In the genomic region with DNA sequence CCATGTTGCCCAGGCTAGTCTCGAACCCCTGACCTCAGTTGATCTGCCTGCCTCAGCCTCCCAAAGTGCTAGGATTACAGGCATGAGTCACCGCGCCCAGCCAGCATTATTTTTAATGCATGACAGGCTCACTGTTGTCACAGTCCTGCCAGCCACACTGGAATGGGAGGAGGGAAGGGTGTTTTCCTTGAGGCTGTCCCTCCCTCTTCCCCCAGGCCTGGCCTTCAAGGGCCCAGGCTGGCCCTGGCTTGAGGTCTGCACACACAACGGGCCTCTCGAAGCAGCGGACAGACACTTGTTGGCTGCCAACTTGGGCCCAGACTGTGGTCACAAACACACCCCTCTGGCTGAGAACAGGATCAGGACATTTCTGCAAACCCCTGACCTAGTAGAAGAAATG, we compare ENCODE assay signal across 10 cellular contexts. TPM values are rescaled to one million over a fixed set of nuclear protein-coding genes. Genes with fewer than 3 reads are reported as not detected.
DNase-seq lines count a peak whose midpoint lies in the region; ATAC-seq and TF ChIP-seq lines count a peak whose summit lies in the region.
"Had no signal": no experiment of that assay in that cellular context is flagged by ENCODE, and none has a peak within 500 bp of the region (broad histone marks: within the 10 kb centered on the region; RNA-seq: fewer than 3 reads in every experiment).

No MANE protein-coding gene starts in this region.

- TF ChIP-seq CTCF in body of pancreas (IDR thresholded peaks at IDR 0.05) = no peak
- no peak for TF ChIP-seq CTCF in brain microvascular endothelial cell (IDR thresholded peaks at IDR 0.05; ENCODE audit: low read depth, low read length, missing control alignments)

- no peak for TF ChIP-seq POLR2A in body of pancreas (IDR thresholded peaks at IDR 0.05)

- H3K4me3 ChIP-seq in body of pancreas (no peak overlapping the region), skeletal muscle tissue (ENCODE audit: low read length in 3 of 3) (peak overlapping the region in 1 of 3 donors; percentile 10), brain microvascular endothelial cell (ENCODE audit: low read depth, low read length) (no peak overlapping the region)

- intact Hi-C loops in body of pancreas (cut with DNase I) = no loop called here

- WGBS in body of pancreas, 2 donors = 74 to 80% methylated on average over 6 of the region's 6 CpGs

- H3K36me3 ChIP-seq in body of pancreas (replicated peaks in 1 of 2; ENCODE audit: insufficient read depth in 1 of 2, low read depth in 2 of 2) (no peaks in the 10 kb centered on the region), skeletal muscle tissue (ENCODE audit: control insufficient read depth in 3 of 3, insufficient read depth in 3 of 3, low read length in 3 of 3) (peaks cover 5 to 13% (median 7%) of the 10 kb centered on the region in 3 donors), brain microvascular endothelial cell (replicated peaks) (no peaks in the 10 kb centered on the region)

- H3K9ac ChIP-seq in skeletal muscle tissue (ENCODE audit: low read depth in 1 of 3, low read length in 3 of 3) = peak overlapping the region; percentile 64 to 81 (median 77)

- H3K9me3 ChIP-seq in body of pancreas = no peaks in the 10 kb centered on the region
- H3K9me3 ChIP-seq in skeletal muscle tissue (ENCODE audit: control insufficient read depth in 3 of 3, low read length in 3 of 3) = no peaks in the 10 kb centered on the region

- ATAC-seq in body of pancreas = no peak

- H3K4me1 ChIP-seq in body of pancreas (peaks cover 6% of the 10 kb centered on the region), skeletal muscle tissue (ENCODE audit: control insufficient read depth in 3 of 3, insufficient read depth in 3 of 3, low read length in 3 of 3) (peaks cover 43 to 56% (median 49%) of the 10 kb centered on the region in 3 donors)

- no peaks in the 10 kb centered on the region for H3K27me3 ChIP-seq in body of pancreas
- no peaks in the 10 kb centered on the region for H3K27me3 ChIP-seq in skeletal muscle tissue (ENCODE audit: control insufficient read depth in 3 of 3, insufficient read depth in 3 of 3, low read length in 3 of 3)
- H3K27me3 ChIP-seq in brain microvascular endothelial cell (replicated peaks) = no peaks in the 10 kb centered on the region

- in situ Hi-C loops in brain microvascular endothelial cell (cut with HindIII; ENCODE audit: low pct_ligation_motif_present, low sequenced_read_pairs) = no loop called here

- H3K27ac ChIP-seq in body of pancreas (peak overlapping the region in 1 of 4 donors; percentile 42), skeletal muscle tissue (ENCODE audit: low read depth, low read length) (peak overlapping the region; percentile 95), brain microvascular endothelial cell (no peak overlapping the region)

- DNase-seq in EL (peak; percentile 30), body of pancreas (peak in 3 of 4 donors; percentile 10 to 73 (median 20)), hepatic stellate cell (ENCODE audit: low spot score) (peak; percentile 68), DMS53 (lab: John Stamatoyannopoulos, UW) (no peak), brain microvascular endothelial cell (no peak), NCI-H510A treated with DMSO at 0.1 percent for 48 hours (lab: John Stamatoyannopoulos, UW) (no peak), NCI-H1092 treated with DMSO at 0.1 percent for 48 hours (lab: John Stamatoyannopoulos, UW) (no peak)
- DNase-seq: activated naive CD8-positive, alpha-beta T cell treated with anti-CD3 and anti-CD28 coated beads, Interleukin-2, amount 10 ng/mL, durations not matched to agents 7 days and 5 days; stimulated activated CD4-positive, alpha-beta T cell treated with anti-CD3 and anti-CD28 coated beads, Interleukin-12 subunit alpha, Interleukin-12 subunit beta, amount 100 ng/mL, for 4 hours had no signal

RNA-seq across cellular contexts. Expression of gene SNTA1, which starts 10.1 kb away (rescaled TPM):
- total RNA-seq in body of pancreas (10 to 100 TPM; 19.8 to 22.6 TPM), skeletal muscle tissue (36.5 TPM)

RNA-seq across cellular contexts. Expression of gene CDK5RAP1, which starts 32.1 kb away (rescaled TPM):
- total RNA-seq in body of pancreas (10 to 100 TPM in 1 of 2 donors, 1 to 10 TPM in 1; 8.8 to 27.0 TPM), skeletal muscle tissue (20.4 TPM)

RNA-seq across cellular contexts. Expression of gene CBFA2T2, which starts 56.4 kb away (rescaled TPM):
- total RNA-seq in body of pancreas = 10 to 100 TPM; 10.6 to 12.5 TPM
- 10.4 TPM for total RNA-seq in skeletal muscle tissue

Comparison
In these comparisons a context has a peak if more than half of its experiments do, and no peak if none do; other contexts are left out.
1. DNase-seq: peak in EL (single experiment), body of pancreas (3 of 4) and hepatic stellate cell (single experiment); none in DMS53 (single experiment), brain microvascular endothelial cell (single experiment), NCI-H510A treated with DMSO at 0.1 percent for 48 hours (single experiment) and NCI-H1092 treated with DMSO at 0.1 percent for 48 hours (single experiment).